Comparison of ENCODE assay signal across 24 cellular contexts in genomic region chr5:34833090-34833489, GRCh38.
"Had no signal": no experiment of that assay in that cellular context is flagged by ENCODE, and none has a peak within 500 bp of the region (broad histone marks: within the 10 kb centered on the region; RNA-seq: fewer than 3 reads in every experiment).

No MANE protein-coding gene starts in this region.

- H3K27ac ChIP-seq: KMS-11, SK-N-MC, WERI-Rb-1 had no signal

- H3K36me3 Mint-ChIP-seq: activated naive CD4-positive, alpha-beta T cell treated with anti-CD3 and anti-CD28 coated beads, Interleukin-2, amount 50 U/mL, for 24 hours; T-cell had no signal

- ATAC-seq: activated CD4-positive, CD25-positive, alpha-beta regulatory T cell treated with anti-CD3 and anti-CD28 coated beads, Interleukin-2, amount 50 U/mL, for 24 hours; T-cell had no signal

- H3K4me2 ChIP-seq: KMS-11 had no signal

- H3K9me3 Mint-ChIP-seq: activated naive CD4-positive, alpha-beta T cell treated with anti-CD3 and anti-CD28 coated beads, Interleukin-2, amount 50 U/mL, for 24 hours; T-cell had no signal

- H3K27ac Mint-ChIP-seq: activated naive CD4-positive, alpha-beta T cell treated with anti-CD3 and anti-CD28 coated beads, Interleukin-2, amount 50 U/mL, for 24 hours; T-cell had no signal

- H3K9ac ChIP-seq: KMS-11 had no signal

- DNase-seq: activated CD4-positive, alpha-beta T cell treated with anti-CD3 and anti-CD28 coated beads for 48 hours; activated CD4-positive, alpha-beta T cell treated with anti-CD3 and anti-CD28 coated beads, Interleukin-2, amount 50 U/mL, for 48 hours; activated CD8-positive, alpha-beta memory T cell treated with anti-CD3 and anti-CD28 coated beads for 24 hours; activated T-cell treated with anti-CD3 and anti-CD28 coated beads, Interleukin-2, amount 50 U/mL, for 48 hours; aorta; central memory CD4-positive, alpha-beta T cell; NCI-H1092 treated with DMSO at 0.1 percent for 48 hours; NCI-H1417 treated with DMSO at 0.1 percent for 48 hours; NCI-H1694; NCI-H2029; NCI-H2107; NCI-H2171 treated with DMSO at 0.1 percent for 48 hours; NCI-H345; NCI-H510A; NCI-H526 treated with DMSO at 0.1 percent for 48 hours; NCI-H82; T-cell; T-helper 2 cell; T1000; WERI-Rb-1 had no signal

- H3K27me3 Mint-ChIP-seq: activated naive CD4-positive, alpha-beta T cell treated with anti-CD3 and anti-CD28 coated beads, Interleukin-2, amount 50 U/mL, for 24 hours; T-cell had no signal

- H3K4me3 Mint-ChIP-seq: activated naive CD4-positive, alpha-beta T cell treated with anti-CD3 and anti-CD28 coated beads, Interleukin-2, amount 50 U/mL, for 24 hours; T-cell had no signal

- H3K4me3 ChIP-seq: SK-N-MC had no signal

- H3K36me3 ChIP-seq: WERI-Rb-1 had no signal
